ENCODE assay signal across 13 cellular contexts in the genomic region with DNA sequence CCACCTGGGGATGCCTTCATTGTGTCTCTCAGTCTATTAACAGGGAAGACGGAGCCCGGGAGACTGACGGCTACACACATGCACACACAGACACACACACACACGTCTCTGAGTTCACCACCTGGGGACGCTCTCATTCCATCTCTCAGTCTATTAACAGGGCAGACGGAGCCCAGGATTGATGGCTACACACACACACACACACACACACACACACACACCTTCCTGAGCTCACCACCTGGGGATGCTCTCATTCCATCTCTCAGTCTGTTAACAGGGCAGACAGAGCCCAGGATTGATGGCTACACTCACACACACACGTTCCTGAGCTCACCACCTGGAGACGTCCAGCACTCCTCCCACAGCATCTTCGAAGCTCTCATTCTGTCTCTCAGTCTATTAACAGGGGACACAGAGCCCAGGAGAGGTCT.
DNase-seq lines count a peak whose midpoint lies in the region; TF ChIP-seq lines count a peak whose summit lies in the region.
"Had no signal": no experiment of that assay in that cellular context is flagged by ENCODE, and none has a peak within 500 bp of the region (broad histone marks: within the 10 kb centered on the region; RNA-seq: fewer than 3 reads in every experiment).

No MANE protein-coding gene starts in this region.

- H3K27ac Mint-ChIP-seq in activated naive CD4-positive, alpha-beta T cell treated with anti-CD3 and anti-CD28 coated beads, Interleukin-2, amount 50 U/mL, for 24 hours, result peak overlapping the region; percentile 20
- H3K27ac Mint-ChIP-seq: activated T-helper 17 cell treated with anti-CD3 and anti-CD28 coated beads, Interleukin-2, amount 50 U/mL, for 72 hours had no signal

- 77 to 86% (median 81%) methylated on average over 5 to 9 of the region's 9 CpGs for WGBS in spleen, 5 donors

- no peak overlapping the region for H3K4me2 ChIP-seq in MM.1S (ENCODE audit: low read depth, low read length)

- H3K27me3 Mint-ChIP-seq in activated naive CD4-positive, alpha-beta T cell treated with anti-CD3 and anti-CD28 coated beads, Interleukin-2, amount 50 U/mL, for 24 hours, result no peaks in the 10 kb centered on the region

- H3K79me2 ChIP-seq in MM.1S (ENCODE audit: low read length), result no peaks in the 10 kb centered on the region

- H4K20me1 ChIP-seq in MM.1S (ENCODE audit: insufficient read depth, low read length), result no peaks in the 10 kb centered on the region

- peak; percentile 50 for TF ChIP-seq CTCF in MM.1S (IDR thresholded peaks at IDR 0.05; ENCODE audit: low read length)
- no peak for TF ChIP-seq CTCF in spleen (IDR thresholded peaks at IDR 0.05 in 8 of 11, conservative IDR thresholded peaks at IDR 0.05 in 3 of 11)

- no peaks in the 10 kb centered on the region for H3K9me2 ChIP-seq in MM.1S (replicated peaks; ENCODE audit: insufficient read depth, low read length)

- no peaks in the 10 kb centered on the region for H3K36me3 Mint-ChIP-seq in activated naive CD4-positive, alpha-beta T cell treated with anti-CD3 and anti-CD28 coated beads, Interleukin-2, amount 50 U/mL, for 24 hours

- no peak for DNase-seq in activated naive CD4-positive, alpha-beta T cell treated with Interleukin-2 at 50 U/mL for 16 hours
- DNase-seq in MM.1S (peak; percentile 17), cerebellar cortex (ENCODE audit: low spot score) (peak; percentile 87), spleen (peak; percentile 56), activated gamma-delta T cell (lab: John Stamatoyannopoulos, UW) (no peak), dedifferentiated amniotic fluid mesenchymal stem cell (ENCODE audit: extremely low spot score) (no peak), D341Med (ENCODE audit: low spot score) (no peak)
- DNase-seq: brain microvascular endothelial cell, Kasumi-1, NCI-H2029 had no signal

- H3K27ac ChIP-seq in MM.1S (ENCODE audit: low read length), result no peak overlapping the region
- H3K27ac ChIP-seq in spleen, result no peak overlapping the region
- H3K27ac ChIP-seq: brain microvascular endothelial cell, SJSA1 had no signal

- no peak for TF ChIP-seq POLR2A in spleen (IDR thresholded peaks at IDR 0.05)

- no peaks in the 10 kb centered on the region for H3F3A ChIP-seq in MM.1S (ENCODE audit: insufficient read depth, low read length)

- intact Hi-C loops in spleen (cut with DNase I; ENCODE audit: low total_unique reads), result no loop called here

- H3K9me3 Mint-ChIP-seq in activated naive CD4-positive, alpha-beta T cell treated with anti-CD3 and anti-CD28 coated beads, Interleukin-2, amount 50 U/mL, for 24 hours, result no peaks in the 10 kb centered on the region
- H3K9me3 Mint-ChIP-seq: activated T-helper 17 cell treated with anti-CD3 and anti-CD28 coated beads, Interleukin-2, amount 50 U/mL, for 72 hours had no signal

- H3K9ac ChIP-seq in MM.1S (ENCODE audit: low read length), result no peak overlapping the region

- H3K9me3 ChIP-seq in MM.1S (replicated peaks; ENCODE audit: insufficient read depth, low read length) (no peaks in the 10 kb centered on the region), spleen (no peaks in the 10 kb centered on the region)
- H3K9me3 ChIP-seq: SJSA1 had no signal

- H3K4me1 Mint-ChIP-seq in activated naive CD4-positive, alpha-beta T cell treated with anti-CD3 and anti-CD28 coated beads, Interleukin-2, amount 50 U/mL, for 24 hours, result peaks cover 35% of the 10 kb centered on the region

- H3K36me3 ChIP-seq in MM.1S (replicated peaks; ENCODE audit: insufficient read depth, low read length), result no peaks in the 10 kb centered on the region
- no peaks in the 10 kb centered on the region for H3K36me3 ChIP-seq in spleen
- H3K36me3 ChIP-seq: brain microvascular endothelial cell, SJSA1 had no signal

- H3K4me3 ChIP-seq in MM.1S (ENCODE audit: low read length) (no peak overlapping the region), spleen (no peak overlapping the region)
- H3K4me3 ChIP-seq: SJSA1 had no signal

- no peak overlapping the region for H2AFZ ChIP-seq in MM.1S (ENCODE audit: low read length)

- no peaks in the 10 kb centered on the region for H3K27me3 ChIP-seq in MM.1S (replicated peaks; ENCODE audit: insufficient read depth, low read length)
- H3K27me3 ChIP-seq in spleen (replicated peaks in 1 of 7), result no peaks in the 10 kb centered on the region
- H3K27me3 ChIP-seq: brain microvascular endothelial cell, SJSA1 had no signal

- no peak overlapping the region for H3K4me3 Mint-ChIP-seq in activated naive CD4-positive, alpha-beta T cell treated with anti-CD3 and anti-CD28 coated beads, Interleukin-2, amount 50 U/mL, for 24 hours
- H3K4me3 Mint-ChIP-seq: activated T-helper 17 cell treated with anti-CD3 and anti-CD28 coated beads, Interleukin-2, amount 50 U/mL, for 72 hours had no signal

- H3K4me1 ChIP-seq in MM.1S (ENCODE audit: low read length), result no peaks in the 10 kb centered on the region
- H3K4me1 ChIP-seq in spleen, result peaks cover 0 to 15% (median 0%) of the 10 kb centered on the region in 6 donors
- H3K4me1 ChIP-seq: SJSA1 had no signal

Comparison
In these comparisons a context has a peak if more than half of its experiments do, and no peak if none do; other contexts are left out.
1. DNase-seq: peak in MM.1S (single experiment), cerebellar cortex (single experiment) and spleen (single experiment); none in activated naive CD4-positive, alpha-beta T cell treated with Interleukin-2 at 50 U/mL for 16 hours (single experiment), activated gamma-delta T cell (single experiment), dedifferentiated amniotic fluid mesenchymal stem cell (single experiment) and D341Med (single experiment).